8 cellular contexts compared by ENCODE assay signal in the genomic region with DNA sequence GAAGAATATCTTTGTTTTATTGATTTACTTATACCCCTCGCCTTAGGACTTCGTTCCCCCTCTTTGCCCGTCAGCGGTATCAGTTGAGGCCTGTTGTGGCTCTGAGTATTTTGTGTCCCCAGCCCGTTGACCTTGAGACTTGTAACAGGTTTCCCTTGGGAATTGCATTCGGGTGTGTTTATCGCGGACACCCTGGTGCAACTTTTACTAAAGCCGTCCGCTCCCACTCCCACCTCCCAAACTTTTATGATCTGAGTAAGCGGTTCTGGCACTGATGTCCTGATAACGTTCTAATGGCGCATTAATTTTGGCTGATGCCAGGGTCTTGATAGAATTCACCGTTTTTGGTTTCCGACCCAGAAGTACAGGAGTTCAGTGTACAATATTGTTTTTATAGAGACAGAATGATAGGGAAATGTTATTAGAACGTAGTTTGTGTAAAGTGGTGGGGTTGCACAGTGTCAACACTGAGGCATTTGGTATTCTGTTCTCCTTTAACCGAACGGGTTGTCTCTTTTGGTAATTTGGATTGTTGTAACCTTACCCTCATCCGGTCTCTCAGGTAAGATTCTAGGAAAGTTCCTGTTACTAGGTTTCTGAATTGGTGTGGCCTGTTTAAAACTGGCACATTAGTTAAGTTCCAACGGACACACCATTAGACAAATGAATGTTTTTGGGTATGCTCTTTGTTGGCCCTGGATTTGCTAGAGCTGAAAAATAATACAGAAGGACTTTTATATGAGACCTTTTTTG. TPM values are rescaled to one million over a fixed set of nuclear protein-coding genes. Genes with fewer than 3 reads are reported as not detected.
A peak's percentile ranks its signal among the peaks of the same experiment; 100 is the strongest.
DNase-seq lines count a peak whose midpoint lies in the region; ATAC-seq and FAIRE-seq lines count a peak whose summit lies in the region.

No MANE protein-coding gene starts in this region.

- peaks cover 6% of the 10 kb centered on the region for H3K79me1 ChIP-seq in mesendoderm (ENCODE audit: low read length)

- no peak for ATAC-seq in HG02885 (IDR thresholded peaks at IDR 0.05; ENCODE audit: poor library complexity, unreplicated experiment)

- no peak for DNase-seq in activated T-cell treated with anti-CD3 and anti-CD28 coated beads, Interleukin-2, amount 50 U/mL, for 24 hours
- DNase-seq in activated T-cell treated with anti-CD3 and anti-CD28 coated beads, Interleukin-2, amount 50 U/mL, for 1 hour, result no peak
- DNase-seq in RKO (ENCODE audit: low spot score), result peak; percentile 66
- DNase-seq in mesendoderm, result peak; percentile 44
- DNase-seq in urothelium cell line (ENCODE audit: low spot score), result peak; percentile 25
- DNase-seq in activated CD4-positive, alpha-beta T cell treated with anti-CD3 and anti-CD28 coated beads for 48 hours, result no peak

- H3K9ac ChIP-seq in mesendoderm (ENCODE audit: low read length), result peak overlapping the region; percentile 97

- FAIRE-seq in urothelium cell line (lab: Jason Lieb, UNC), result no peak

- H3K23ac ChIP-seq in mesendoderm (ENCODE audit: low read length), result peak overlapping the region; percentile 75

- H3K27me3 ChIP-seq in ectodermal cell (ENCODE audit: control insufficient read depth, insufficient read depth, low read length, poor library complexity, severe bottlenecking) (no peaks in the 10 kb centered on the region), mesendoderm (ENCODE audit: insufficient read depth, low read length, poor library complexity) (no peaks in the 10 kb centered on the region)

- H3K4me2 ChIP-seq in mesendoderm (ENCODE audit: low read length), result peak overlapping the region; percentile 29

- no peaks in the 10 kb centered on the region for H3K27me3 Mint-ChIP-seq in activated T-cell treated with anti-CD3 and anti-CD28 coated beads, Interleukin-2, amount 50 U/mL, for 24 hours

- H4K5ac ChIP-seq in mesendoderm (ENCODE audit: low read length), result peak overlapping the region; percentile 3

- peak overlapping the region; percentile 96 for H3K4me3 Mint-ChIP-seq in activated T-cell treated with anti-CD3 and anti-CD28 coated beads, Interleukin-2, amount 50 U/mL, for 24 hours

- H3K36me3 Mint-ChIP-seq in activated T-cell treated with anti-CD3 and anti-CD28 coated beads, Interleukin-2, amount 50 U/mL, for 24 hours (ENCODE audit: low read depth), result peaks cover 62% of the 10 kb centered on the region

- H3K4me1 Mint-ChIP-seq in activated T-cell treated with anti-CD3 and anti-CD28 coated beads, Interleukin-2, amount 50 U/mL, for 24 hours (ENCODE audit: low read depth), result peaks cover 52% of the 10 kb centered on the region

- H3K4me1 ChIP-seq in ectodermal cell (ENCODE audit: control insufficient read depth, insufficient read depth, low read length) (no peaks in the 10 kb centered on the region), mesendoderm (ENCODE audit: control insufficient read depth, low read depth, low read length) (peaks cover 1% of the 10 kb centered on the region)

- peak overlapping the region; percentile 8 for H2AK5ac ChIP-seq in mesendoderm (ENCODE audit: low read length)

- H2BK5ac ChIP-seq in mesendoderm (ENCODE audit: low read length), result peak overlapping the region; percentile 22

- peak overlapping the region; percentile 98 for H3K56ac ChIP-seq in mesendoderm (ENCODE audit: low read length)

- no peak overlapping the region for H2BK15ac ChIP-seq in mesendoderm (replicated peaks; ENCODE audit: low read depth)

- peak overlapping the region; percentile 99 for H3K4ac ChIP-seq in mesendoderm (ENCODE audit: low read depth, low read length)

- H3K4me3 ChIP-seq in ectodermal cell (ENCODE audit: insufficient read depth, low read depth, low read length), result peak overlapping the region; percentile 82
- H3K4me3 ChIP-seq in mesendoderm (ENCODE audit: low read length), result peak overlapping the region; percentile 95

- peak overlapping the region; percentile 89 for H2BK120ac ChIP-seq in mesendoderm (ENCODE audit: low read depth, low read length)

- H4K8ac ChIP-seq in mesendoderm (ENCODE audit: low read depth, low read length), result no peak overlapping the region

- peak overlapping the region; percentile 89 for H3K18ac ChIP-seq in mesendoderm (ENCODE audit: low read length)

- H3K36me3 ChIP-seq in ectodermal cell (ENCODE audit: control insufficient read depth, insufficient read depth, low read length) (peaks cover 26% of the 10 kb centered on the region), mesendoderm (ENCODE audit: control insufficient read depth, insufficient read depth, low read length) (peaks cover 9% of the 10 kb centered on the region)

- peaks cover 31% of the 10 kb centered on the region for H3K79me2 ChIP-seq in mesendoderm (ENCODE audit: control insufficient read depth, insufficient read depth, low read length)

- no peaks in the 10 kb centered on the region for H3K9me3 ChIP-seq in ectodermal cell (ENCODE audit: control insufficient read depth, low read length)

- WGBS in ectodermal cell, 2 experiments, result 1% methylated on average over 20 of the region's 20 CpGs
- no CpG with 5 or more reads among the region's 20 CpGs for WGBS in mesendoderm (ENCODE audit: extremely low coverage, insufficient coverage, low lambda C conversion rate)

- no peak overlapping the region for H3K27ac ChIP-seq in ectodermal cell (ENCODE audit: insufficient read depth, low read depth, low read length, poor library complexity, severe bottlenecking)
- peak overlapping the region; percentile 67 for H3K27ac ChIP-seq in mesendoderm (ENCODE audit: low read depth, low read length)

- H3K9me3 Mint-ChIP-seq in activated T-cell treated with anti-CD3 and anti-CD28 coated beads, Interleukin-2, amount 50 U/mL, for 24 hours, result no peaks in the 10 kb centered on the region

- H3K27ac Mint-ChIP-seq in activated T-cell treated with anti-CD3 and anti-CD28 coated beads, Interleukin-2, amount 50 U/mL, for 24 hours, result peak overlapping the region; percentile 98

RNA-seq across cellular contexts. Expression of gene OIP5, which starts 47.8 kb away (rescaled TPM):
- polyA plus RNA-seq in ectodermal cell (2013, experiment 1 of 4), result 40.7 TPM
- 36.2 TPM for polyA plus RNA-seq in ectodermal cell (2013, experiment 2 of 4)
- polyA plus RNA-seq in ectodermal cell (2013, experiment 3 of 4), result 42.9 TPM
- 43.5 TPM for polyA plus RNA-seq in ectodermal cell (2013, experiment 4 of 4)
- polyA plus RNA-seq in mesendoderm (2013, experiment 1 of 2), result 42.8 TPM
- polyA plus RNA-seq in mesendoderm (2013, experiment 2 of 2), result 40.8 TPM

RNA-seq across cellular contexts. Expression of gene NUSAP1, which starts 48.1 kb away (rescaled TPM):
- 166 TPM for polyA plus RNA-seq in ectodermal cell (2013, experiment 1 of 4)
- polyA plus RNA-seq in ectodermal cell (2013, experiment 2 of 4), result 147 TPM
- 147 TPM for polyA plus RNA-seq in ectodermal cell (2013, experiment 3 of 4)
- polyA plus RNA-seq in ectodermal cell (2013, experiment 4 of 4), result 148 TPM
- polyA plus RNA-seq in mesendoderm (2013, experiment 1 of 2), result 98.1 TPM
- polyA plus RNA-seq in mesendoderm (2013, experiment 2 of 2), result 98.3 TPM

RNA-seq across cellular contexts. Expression of gene CHP1, which starts 53.5 kb away (rescaled TPM):
- 104 TPM for polyA plus RNA-seq in ectodermal cell (2013, experiment 1 of 4)
- polyA plus RNA-seq in ectodermal cell (2013, experiment 2 of 4), result 114 TPM
- 72.9 TPM for polyA plus RNA-seq in ectodermal cell (2013, experiment 3 of 4)
- 81.7 TPM for polyA plus RNA-seq in ectodermal cell (2013, experiment 4 of 4)
- 64.5 TPM for polyA plus RNA-seq in mesendoderm (2013, experiment 1 of 2)
- polyA plus RNA-seq in mesendoderm (2013, experiment 2 of 2), result 62.9 TPM

RNA-seq across cellular contexts. Expression of gene EXD1, which starts 54.0 kb away (rescaled TPM):
- polyA plus RNA-seq in ectodermal cell (2013, experiment 1 of 4), result not detected
- polyA plus RNA-seq in ectodermal cell (2013, experiment 2 of 4), result not detected
- polyA plus RNA-seq in ectodermal cell (2013, experiment 3 of 4), result not detected
- polyA plus RNA-seq in ectodermal cell (2013, experiment 4 of 4), result not detected
- 0.15 TPM for polyA plus RNA-seq in mesendoderm (2013, experiment 1 of 2)
- 0.03 TPM for polyA plus RNA-seq in mesendoderm (2013, experiment 2 of 2)

Comparison
In these comparisons a context has a peak if more than half of its experiments do, and no peak if none do; other contexts are left out.
1. DNase-seq: peak in RKO (single experiment), mesendoderm (single experiment) and urothelium cell line (single experiment); none in activated T-cell treated with anti-CD3 and anti-CD28 coated beads, Interleukin-2, amount 50 U/mL, for 24 hours (single experiment), activated T-cell treated with anti-CD3 and anti-CD28 coated beads, Interleukin-2, amount 50 U/mL, for 1 hour (single experiment) and activated CD4-positive, alpha-beta T cell treated with anti-CD3 and anti-CD28 coated beads for 48 hours (single experiment).